In genomic region chr9:72506615-72507014, GRCh38 we compare ENCODE assay signal across 26 cellular contexts. TPM values are rescaled to one million over a fixed set of nuclear protein-coding genes. Genes with fewer than 3 reads are reported as not detected.
"Had no signal": no experiment of that assay in that cellular context is flagged by ENCODE, and none has a peak within 500 bp of the region (broad histone marks: within the 10 kb centered on the region; RNA-seq: fewer than 3 reads in every experiment).

No MANE protein-coding gene starts in this region.

- H3K4me3 Mint-ChIP-seq: memory B cell; mesothelial cell of epicardium; natural killer cell; neural crest cell; stimulated activated memory B cell treated with anti-CD40 and anti-IgM and Interleukin-4, amounts not matched to agents 10 μg/mL and 1 μg/mL and 100 μg/mL, for 72 hours; stimulated activated naive CD8-positive, alpha-beta T cell treated with anti-CD3 and anti-CD28 coated beads, Interleukin-15, amount 100 ng/mL, for 72 hours had no signal

- H3K27ac Mint-ChIP-seq: memory B cell; mesothelial cell of epicardium; natural killer cell; stimulated activated memory B cell treated with anti-CD40 and anti-IgM and Interleukin-4, amounts not matched to agents 10 μg/mL and 1 μg/mL and 100 μg/mL, for 72 hours; stimulated activated naive CD8-positive, alpha-beta T cell treated with anti-CD3 and anti-CD28 coated beads, Interleukin-15, amount 100 ng/mL, for 72 hours had no signal

- H3K9me3 Mint-ChIP-seq: memory B cell; mesothelial cell of epicardium; natural killer cell; neural crest cell; stimulated activated memory B cell treated with anti-CD40 and anti-IgM and Interleukin-4, amounts not matched to agents 10 μg/mL and 1 μg/mL and 100 μg/mL, for 72 hours had no signal

- H3K4me1 Mint-ChIP-seq: memory B cell, natural killer cell had no signal

- ATAC-seq: left cardiac atrium; lower lobe of right lung; natural killer cell; sciatic nerve; stimulated activated memory B cell treated with anti-CD40 and anti-IgM and Interleukin-4, amounts not matched to agents 10 μg/mL and 1 μg/mL and 100 μg/mL, for 72 hours; stimulated activated naive CD8-positive, alpha-beta T cell treated with anti-CD3 and anti-CD28 coated beads, Interleukin-15, amount 100 ng/mL, for 72 hours; upper lobe of right lung had no signal

- H3K27me3 Mint-ChIP-seq: memory B cell; stimulated activated memory B cell treated with anti-CD40 and anti-IgM and Interleukin-4, amounts not matched to agents 10 μg/mL and 1 μg/mL and 100 μg/mL, for 72 hours; stimulated activated naive CD8-positive, alpha-beta T cell treated with anti-CD3 and anti-CD28 coated beads, Interleukin-15, amount 100 ng/mL, for 72 hours had no signal

- H3K4me3 ChIP-seq: dorsolateral prefrontal cortex, hepatocyte, left ventricle myocardium inferior, lower lobe of right lung, spleen, testis, tibial nerve, upper lobe of right lung had no signal

- H3K36me3 Mint-ChIP-seq: memory B cell; mesothelial cell of epicardium; natural killer cell; stimulated activated memory B cell treated with anti-CD40 and anti-IgM and Interleukin-4, amounts not matched to agents 10 μg/mL and 1 μg/mL and 100 μg/mL, for 72 hours had no signal

- DNase-seq: dorsolateral prefrontal cortex; effector CD8-positive, alpha-beta T cell; foreskin melanocyte; head of caudate nucleus; kidney; left cardiac atrium; left ventricle myocardium inferior; lower lobe of right lung; natural killer cell; posterior cingulate gyrus; spleen; stimulated activated CD4-positive, alpha-beta T cell treated with anti-CD3 and anti-CD28 coated beads, Interleukin-15, amount 100 ng/mL, for 24 hours; stimulated activated CD4-positive, alpha-beta T cell treated with anti-CD3 and anti-CD28 coated beads, Interleukin-1b, Interleukin-23, amount 100 ng/mL, for 48 hours; stimulated activated CD4-positive, alpha-beta T cell treated with anti-CD3 and anti-CD28 coated beads, Interleukin-4, amount 100 ng/mL, for 24 hours; stimulated activated naive CD8-positive, alpha-beta T cell treated with anti-CD3 and anti-CD28 coated beads, Interleukin-15, amount 100 ng/mL, for 72 hours; testis; upper lobe of right lung had no signal

RNA-seq across cellular contexts. Expression of gene TMC1, which starts 14.8 kb away (rescaled TPM):
- total RNA-seq: lower lobe of right lung, mesothelial cell of epicardium, mucosa of gallbladder, natural killer cell, osteocyte, spleen, upper lobe of right lung had no signal
